ENCODE assay signal across 8 cellular contexts in the genomic region with DNA sequence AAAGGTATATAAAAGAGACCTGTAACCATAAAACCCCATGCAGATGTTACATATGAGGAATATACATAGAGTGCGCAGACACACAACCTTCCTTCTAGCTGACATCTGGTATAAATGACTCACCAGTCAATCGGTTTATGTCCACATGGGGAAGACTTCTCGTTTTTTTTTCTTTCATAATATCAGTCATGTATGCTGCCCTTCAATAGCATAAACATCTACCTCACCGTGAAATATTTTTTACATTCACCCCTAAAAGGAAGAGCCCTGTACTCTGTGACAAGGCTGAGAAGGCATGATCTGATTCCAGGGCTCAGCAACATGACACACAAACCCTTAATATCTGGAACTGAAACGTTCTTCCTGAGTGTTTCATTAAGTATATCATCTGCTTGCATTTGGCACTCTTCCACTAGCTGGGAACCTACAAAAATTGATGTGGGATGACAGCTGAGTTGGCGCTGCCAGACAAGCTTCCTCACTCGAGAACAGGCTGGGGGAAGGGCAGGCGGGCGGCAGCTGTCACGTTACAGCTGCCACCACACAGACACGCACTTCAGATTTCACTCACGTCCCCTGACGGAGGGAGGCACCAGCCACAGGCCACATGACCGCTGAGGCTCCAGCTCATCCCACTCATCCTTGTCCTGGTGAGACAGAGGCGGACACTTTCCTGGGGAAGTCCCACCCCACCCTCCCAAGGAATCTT.
A peak's percentile ranks its signal among the peaks of the same experiment; 100 is the strongest.
DNase-seq lines count a peak whose midpoint lies in the region; ATAC-seq and TF ChIP-seq lines count a peak whose summit lies in the region.

No MANE protein-coding gene starts in this region.

- peak overlapping the region; percentile 99 for H3K27ac ChIP-seq in Karpas-422 (ENCODE audit: low read length)
- H3K27ac ChIP-seq in esophagus (ENCODE audit: low read depth in 2 of 2, low read length in 1 of 2): peak overlapping the region; percentile 14 to 45
- no peak overlapping the region for H3K27ac ChIP-seq in naive thymus-derived CD4-positive, alpha-beta T cell (ENCODE audit: low read depth, low read length)

- no peaks in the 10 kb centered on the region for H3K9me2 ChIP-seq in Karpas-422 (replicated peaks; ENCODE audit: insufficient read depth, low read length)

- no peaks in the 10 kb centered on the region for H3K27me3 ChIP-seq in Karpas-422 (ENCODE audit: low read length)
- no peaks in the 10 kb centered on the region for H3K27me3 ChIP-seq in esophagus (ENCODE audit: control insufficient read depth in 1 of 2, insufficient read depth in 2 of 2, low read length in 2 of 2)
- no peaks in the 10 kb centered on the region for H3K27me3 ChIP-seq in naive thymus-derived CD4-positive, alpha-beta T cell (ENCODE audit: control insufficient read depth in 2 of 2, insufficient read depth in 2 of 2, low read length in 2 of 2)

- CTCF ChIA-PET in naive thymus-derived CD4-positive, alpha-beta T cell (lab: Charles Lee): no interaction called here

- ATAC-seq in GM21619 (IDR thresholded peaks at IDR 0.05; ENCODE audit: unreplicated experiment): peak; percentile 65
- ATAC-seq in SK-N-SH treated with all-trans-retinoic acid at 6 μM for 48 hours: peak; percentile 62
- ATAC-seq in naive thymus-derived CD4-positive, alpha-beta T cell: peak; percentile 80

- H3K36me3 ChIP-seq in Karpas-422 (ENCODE audit: insufficient read depth, low read length): peaks cover 6% of the 10 kb centered on the region; the same call in 1 of the 2 replicates
- peaks cover 0 to 7% of the 10 kb centered on the region in 2 donors for H3K36me3 ChIP-seq in esophagus (ENCODE audit: control insufficient read depth in 2 of 2, insufficient read depth in 2 of 2, low read length in 1 of 2)
- H3K36me3 ChIP-seq in naive thymus-derived CD4-positive, alpha-beta T cell (ENCODE audit: control insufficient read depth in 2 of 3, insufficient read depth in 3 of 3, low read length in 3 of 3): no peaks in the 10 kb centered on the region

- no peaks in the 10 kb centered on the region for H3K9me3 Mint-ChIP-seq in naive thymus-derived CD4-positive, alpha-beta T cell

- H3K4me3 Mint-ChIP-seq in naive thymus-derived CD4-positive, alpha-beta T cell: peak overlapping the region in 1 of 10 donors; percentile 57

- H3K4me2 ChIP-seq in Karpas-422 (ENCODE audit: low read depth, low read length, poor library complexity, severe bottlenecking): peak overlapping the region; percentile 26

- intact Hi-C loops in naive thymus-derived CD4-positive, alpha-beta T cell (cut with micrococcal nuclease): no loop called here

- TF ChIP-seq CTCF in GM10266 (IDR thresholded peaks at IDR 0.05; ENCODE audit: control insufficient read depth, insufficient read depth, low read depth, missing control alignments): no peak

- DNase-seq in GM10266 (ENCODE audit: extremely low spot score) (peak; percentile 51), Karpas-422 (peak; percentile 68), NCI-H526 treated with DMSO at 0.1 percent for 48 hours (lab: John Stamatoyannopoulos, UW) (no peak)
- peak in 1 of 9 donors; percentile 35 for DNase-seq in naive thymus-derived CD4-positive, alpha-beta T cell
- no peak for DNase-seq in central memory CD4-positive, alpha-beta T cell

- H3K9ac ChIP-seq in Karpas-422 (ENCODE audit: low read length): peak overlapping the region; percentile 33; the same call in 1 of the 2 replicates

- peaks cover 3% of the 10 kb centered on the region; the same call in 1 of the 2 replicates for H4K20me1 ChIP-seq in Karpas-422 (ENCODE audit: insufficient read depth, low read depth, low read length)

- H2AFZ ChIP-seq in Karpas-422 (ENCODE audit: low read length): no peak overlapping the region

- H3K27me3 Mint-ChIP-seq in naive thymus-derived CD4-positive, alpha-beta T cell: peaks cover 0 to 6% (median 0%) of the 10 kb centered on the region in 5 donors

- H3K4me1 ChIP-seq in Karpas-422 (ENCODE audit: low read length) (peaks cover 91% of the 10 kb centered on the region), esophagus (ENCODE audit: control insufficient read depth in 2 of 2, insufficient read depth in 2 of 2, low read length in 1 of 2) (peaks cover 5 to 12% of the 10 kb centered on the region in 2 donors)
- no peaks in the 10 kb centered on the region for H3K4me1 ChIP-seq in naive thymus-derived CD4-positive, alpha-beta T cell (ENCODE audit: control insufficient read depth in 2 of 2, insufficient read depth in 2 of 2, low read length in 2 of 2)

- H3K9me3 ChIP-seq in Karpas-422 (ENCODE audit: low read length): no peaks in the 10 kb centered on the region
- H3K9me3 ChIP-seq in esophagus (ENCODE audit: control insufficient read depth in 2 of 2, insufficient read depth in 1 of 2, low read depth in 1 of 2, low read length in 1 of 2): no peaks in the 10 kb centered on the region
- no peaks in the 10 kb centered on the region for H3K9me3 ChIP-seq in naive thymus-derived CD4-positive, alpha-beta T cell (ENCODE audit: control insufficient read depth in 2 of 3, low read length in 3 of 3)

- peaks cover 0 to under 1% (median 0%) of the 10 kb centered on the region in 5 donors for H3K36me3 Mint-ChIP-seq in naive thymus-derived CD4-positive, alpha-beta T cell

- 27 to 32% methylated on average over 15 of the region's 15 CpGs for WGBS in esophagus, 2 donors

- H3K4me1 Mint-ChIP-seq in naive thymus-derived CD4-positive, alpha-beta T cell: peaks cover 0 to 19% (median 11%) of the 10 kb centered on the region in 7 donors

- POLR2A ChIA-PET in naive thymus-derived CD4-positive, alpha-beta T cell (lab: Charles Lee): no interaction called here

- H3K4me3 ChIP-seq in Karpas-422 (ENCODE audit: low read length) (no peak overlapping the region), esophagus (ENCODE audit: low read depth in 1 of 2, low read length in 2 of 2) (no peak overlapping the region)
- no peak overlapping the region for H3K4me3 ChIP-seq in naive thymus-derived CD4-positive, alpha-beta T cell (ENCODE audit: low read length)

- peak overlapping the region in 1 of 9 donors; percentile 10 for H3K27ac Mint-ChIP-seq in naive thymus-derived CD4-positive, alpha-beta T cell

- peaks cover 76% of the 10 kb centered on the region for H3K79me2 ChIP-seq in Karpas-422 (ENCODE audit: low read length)

TF ChIP-seq in SK-N-SH treated with all-trans-retinoic acid at 6 μM for 48 hours, 23 proteins besides CTCF, POLR2A, EP300 and RAD21:
- TF ChIP-seq, protein P1, sequence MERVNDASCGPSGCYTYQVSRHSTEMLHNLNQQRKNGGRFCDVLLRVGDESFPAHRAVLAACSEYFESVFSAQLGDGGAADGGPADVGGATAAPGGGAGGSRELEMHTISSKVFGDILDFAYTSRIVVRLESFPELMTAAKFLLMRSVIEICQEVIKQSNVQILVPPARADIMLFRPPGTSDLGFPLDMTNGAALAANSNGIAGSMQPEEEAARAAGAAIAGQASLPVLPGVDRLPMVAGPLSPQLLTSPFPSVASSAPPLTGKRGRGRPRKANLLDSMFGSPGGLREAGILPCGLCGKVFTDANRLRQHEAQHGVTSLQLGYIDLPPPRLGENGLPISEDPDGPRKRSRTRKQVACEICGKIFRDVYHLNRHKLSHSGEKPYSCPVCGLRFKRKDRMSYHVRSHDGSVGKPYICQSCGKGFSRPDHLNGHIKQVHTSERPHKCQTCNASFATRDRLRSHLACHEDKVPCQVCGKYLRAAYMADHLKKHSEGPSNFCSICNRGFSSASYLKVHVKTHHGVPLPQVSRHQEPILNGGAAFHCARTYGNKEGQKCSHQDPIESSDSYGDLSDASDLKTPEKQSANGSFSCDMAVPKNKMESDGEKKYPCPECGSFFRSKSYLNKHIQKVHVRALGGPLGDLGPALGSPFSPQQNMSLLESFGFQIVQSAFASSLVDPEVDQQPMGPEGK (CRISPR knock-in tag; IDR thresholded peaks at IDR 0.05; ENCODE audit: borderline replicate concordance): no peak
- TF ChIP-seq GLIS3 (CRISPR knock-in tag; IDR thresholded peaks at IDR 0.05) (no peak), ISL1 (CRISPR knock-in tag; IDR thresholded peaks at IDR 0.05) (0 out of 2 replicates have a peak, but pooled peaks have one; percentile 25), TOX (CRISPR knock-in tag; IDR thresholded peaks at IDR 0.05; ENCODE audit: borderline replicate concordance) (no peak), TCF4 (CRISPR knock-in tag; IDR thresholded peaks at IDR 0.05; ENCODE audit: borderline replicate concordance) (no peak), CSRNP3 (CRISPR knock-in tag; IDR thresholded peaks at IDR 0.05) (no peak)
- TF ChIP-seq, protein P2, sequence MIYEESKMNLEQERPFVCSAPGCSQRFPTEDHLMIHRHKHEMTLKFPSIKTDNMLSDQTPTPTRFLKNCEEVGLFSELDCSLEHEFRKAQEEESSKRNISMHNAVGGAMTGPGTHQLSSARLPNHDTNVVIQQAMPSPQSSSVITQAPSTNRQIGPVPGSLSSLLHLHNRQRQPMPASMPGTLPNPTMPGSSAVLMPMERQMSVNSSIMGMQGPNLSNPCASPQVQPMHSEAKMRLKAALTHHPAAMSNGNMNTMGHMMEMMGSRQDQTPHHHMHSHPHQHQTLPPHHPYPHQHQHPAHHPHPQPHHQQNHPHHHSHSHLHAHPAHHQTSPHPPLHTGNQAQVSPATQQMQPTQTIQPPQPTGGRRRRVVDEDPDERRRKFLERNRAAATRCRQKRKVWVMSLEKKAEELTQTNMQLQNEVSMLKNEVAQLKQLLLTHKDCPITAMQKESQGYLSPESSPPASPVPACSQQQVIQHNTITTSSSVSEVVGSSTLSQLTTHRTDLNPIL (CRISPR knock-in tag; IDR thresholded peaks at IDR 0.05; ENCODE audit: low read depth): no peak

Comparison
In these comparisons a context has a peak if more than half of its experiments do, and no peak if none do; other contexts are left out.
1. DNase-seq: peak in GM10266 (single experiment) and Karpas-422 (single experiment); none in NCI-H526 treated with DMSO at 0.1 percent for 48 hours (single experiment) and central memory CD4-positive, alpha-beta T cell (single experiment).
2. Peak in every context shown above with its lines, with median percentiles within 50 percentile points of each other: ATAC-seq.